ENCODE assay signal across 7 cellular contexts in the genomic region with DNA sequence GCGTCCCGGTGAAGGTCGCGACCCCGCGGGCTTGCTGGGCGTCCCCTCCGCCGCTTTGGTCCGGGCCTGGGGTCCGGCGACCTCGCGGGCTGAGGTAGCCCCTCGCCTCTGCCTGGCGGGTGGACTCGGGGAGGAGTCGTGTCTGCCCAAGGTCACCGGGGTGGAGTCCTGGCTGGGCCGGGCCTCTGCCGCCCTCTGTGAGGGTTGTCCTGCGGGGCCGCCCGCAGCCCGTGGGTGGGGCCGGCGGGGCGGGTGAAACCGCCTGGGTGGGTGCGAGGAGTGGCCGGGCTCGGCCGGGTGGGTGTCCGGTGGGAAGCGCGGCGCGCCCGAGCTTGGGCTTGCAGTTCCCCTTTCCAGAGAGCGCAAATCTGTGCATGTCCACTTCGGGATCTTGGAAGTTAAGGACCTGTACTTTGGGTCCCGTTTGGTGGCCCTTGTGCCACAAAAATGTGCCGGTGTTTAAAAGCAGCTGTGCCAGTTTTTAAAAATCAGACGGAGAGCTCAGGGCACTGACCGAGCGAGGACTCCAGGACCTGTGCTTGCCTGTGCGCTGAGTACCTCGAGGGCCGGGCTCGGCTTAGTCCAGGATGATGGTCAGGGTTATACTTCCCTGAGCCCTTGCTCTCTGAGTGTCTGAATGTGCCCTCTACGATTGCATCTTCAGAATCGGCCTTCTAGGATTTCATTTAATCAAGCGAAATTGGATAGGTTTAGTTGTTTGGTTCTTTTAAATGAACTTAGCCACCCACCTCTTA.
A peak's percentile ranks its signal among the peaks of the same experiment; 100 is the strongest.
DNase-seq lines count a peak whose midpoint lies in the region; ATAC-seq and TF ChIP-seq lines count a peak whose summit lies in the region.
"Not testable (repeated sequence)": the region's sequence is repeated elsewhere in the genome, so short reads cannot be mapped to it uniquely, and the experiment has no call there.

No MANE protein-coding gene starts in this region.

- not testable (repeated sequence) for H3K9me3 Mint-ChIP-seq in H9; T-helper 2 cell treated with Interferon-gamma antibody and Interleukin-4, amounts not matched to agents 5 μg/mL and 100 μg/mL, for 36 hours

- H3K4ac ChIP-seq in H9 (ENCODE audit: low read depth, low read length): not testable (repeated sequence)

- intact Hi-C loops in breast epithelium (cut with DNase I; ENCODE audit: low total_unique reads): not testable (repeated sequence)

- H3K27me3 Mint-ChIP-seq in H9 (ENCODE audit: low read depth); T-helper 2 cell treated with Interferon-gamma antibody and Interleukin-4, amounts not matched to agents 5 μg/mL and 100 μg/mL, for 36 hours (ENCODE audit: low read depth): not testable (repeated sequence)

- H3T11ph ChIP-seq in H9 (ENCODE audit: low read length): not testable (repeated sequence)

- no CpG with 5 or more reads among the region's 53 CpGs for WGBS in H9 (ENCODE audit: extremely low coverage, insufficient read length, low lambda C conversion rate)

- H3K23ac ChIP-seq in H9 (ENCODE audit: insufficient read length, low read depth, low read length): not testable (repeated sequence)

- not testable (repeated sequence) for H3K79me2 ChIP-seq in H9 (ENCODE audit: insufficient read depth, low read length); parathyroid adenoma

- ATAC-seq in GM18867 (IDR thresholded peaks at IDR 0.05; ENCODE audit: unreplicated experiment) (peak; percentile 35), HG03442 (IDR thresholded peaks at IDR 0.05; ENCODE audit: unreplicated experiment) (peak; percentile 37)

- H3K18ac ChIP-seq in H9 (ENCODE audit: insufficient read length, low read depth, low read length): not testable (repeated sequence)

- not testable (repeated sequence) for H3K23me2 ChIP-seq in H9 (ENCODE audit: insufficient read length, low read depth, low read length, poor library complexity, severe bottlenecking)

- H3K4me3 Mint-ChIP-seq in H9: peak overlapping the region; percentile 26 to 27; a peak in 1 of 5 replicates
- H3K4me3 Mint-ChIP-seq in T-helper 2 cell treated with Interferon-gamma antibody and Interleukin-4, amounts not matched to agents 5 μg/mL and 100 μg/mL, for 36 hours: peak overlapping the region; percentile 76

- not testable (repeated sequence) for H2BK5ac ChIP-seq in H9 (ENCODE audit: insufficient read length, low read length)

- not testable (repeated sequence) for H3K9me3 ChIP-seq in H9 (ENCODE audit: control insufficient read depth, low read depth, low read length); breast epithelium; iPS-15b (ENCODE audit: control insufficient read depth, insufficient read depth, low read length); parathyroid adenoma (ENCODE audit: control insufficient read depth, low read length)

- H3K27ac ChIP-seq in H9 (ENCODE audit: insufficient read length, low read depth, low read length): not testable (repeated sequence)
- H3K27ac ChIP-seq in breast epithelium (peak overlapping the region in 1 of 2 donors; percentile 96), parathyroid adenoma (peak overlapping the region; percentile 74)

- not testable (repeated sequence) for H2BK15ac ChIP-seq in H9 (ENCODE audit: low read depth, low read length)

- H4K91ac ChIP-seq in H9 (ENCODE audit: insufficient read length, low read depth, low read length): not testable (repeated sequence)

- H4K8ac ChIP-seq in H9 (replicated peaks; ENCODE audit: insufficient read length, low read depth, low read length): not testable (repeated sequence)

- H3K27me3 ChIP-seq in H9 (ENCODE audit: insufficient read depth, low read length); breast epithelium; iPS-15b (ENCODE audit: control insufficient read depth, insufficient read depth, low read length); parathyroid adenoma (ENCODE audit: control insufficient read depth, insufficient read depth, low read length): not testable (repeated sequence)

- H3K36me3 Mint-ChIP-seq in H9 (ENCODE audit: insufficient read depth in 1 of 3, low read depth in 3 of 3); T-helper 2 cell treated with Interferon-gamma antibody and Interleukin-4, amounts not matched to agents 5 μg/mL and 100 μg/mL, for 36 hours (ENCODE audit: low read depth): not testable (repeated sequence)

- not testable (repeated sequence) for H3K79me1 ChIP-seq in H9 (ENCODE audit: insufficient read depth, low read depth, low read length, poor library complexity, severe bottlenecking)

- H3K4me2 ChIP-seq in H9 (ENCODE audit: insufficient read depth, insufficient read length, low read length); parathyroid adenoma (ENCODE audit: low read length): not testable (repeated sequence)

- not testable (repeated sequence) for DNase-seq in H9; T-helper 2 cell treated with Interferon-gamma antibody and Interleukin-4, amounts not matched to agents 5 μg/mL and 100 μg/mL, for 36 hours (ENCODE audit: low spot score); breast epithelium (ENCODE audit: low spot score in 2 of 2)

- H2BK12ac ChIP-seq in H9 (ENCODE audit: insufficient read length, low read depth, low read length): not testable (repeated sequence)

- not testable (repeated sequence) for H3K9ac ChIP-seq in H9 (ENCODE audit: extremely low read depth, insufficient read length, low read length); iPS-15b (ENCODE audit: low read depth, low read length); parathyroid adenoma

- not testable (repeated sequence) for H3K14ac ChIP-seq in H9 (ENCODE audit: insufficient read depth, low read length)

- not testable (repeated sequence) for H3K56ac ChIP-seq in H9 (ENCODE audit: insufficient read length, low read depth, low read length)

- H3K27ac Mint-ChIP-seq in H9; T-helper 2 cell treated with Interferon-gamma antibody and Interleukin-4, amounts not matched to agents 5 μg/mL and 100 μg/mL, for 36 hours: not testable (repeated sequence)

- H3K4me3 ChIP-seq in breast epithelium: peak overlapping the region; percentile 57 to 97 (median 58)
- H3K4me3 ChIP-seq in iPS-15b (ENCODE audit: low read depth, low read length): peak overlapping the region; percentile 39
- H3K4me3 ChIP-seq in parathyroid adenoma (ENCODE audit: low read depth, low read length): not testable (repeated sequence)

- not testable (repeated sequence) for H4K20me1 ChIP-seq in H9 (ENCODE audit: control insufficient read depth, insufficient read depth, insufficient read length)

- H2AK5ac ChIP-seq in H9 (ENCODE audit: insufficient read length, low read length): not testable (repeated sequence)

- not testable (repeated sequence) for H2AFZ ChIP-seq in H9 (ENCODE audit: low read length); parathyroid adenoma

- H2BK120ac ChIP-seq in H9 (ENCODE audit: low read depth, low read length, poor library complexity, severe bottlenecking): not testable (repeated sequence)

- not testable (repeated sequence) for H3K36me3 ChIP-seq in breast epithelium; iPS-15b (ENCODE audit: control insufficient read depth, insufficient read depth, low read length); parathyroid adenoma (ENCODE audit: control insufficient read depth, insufficient read depth, low read length)

- TF ChIP-seq POLR2A in breast epithelium (IDR thresholded peaks at IDR 0.05): not testable (repeated sequence)

- H3K4me1 Mint-ChIP-seq in H9: not testable (repeated sequence)
- peaks cover 11% of the 10 kb centered on the region for H3K4me1 Mint-ChIP-seq in T-helper 2 cell treated with Interferon-gamma antibody and Interleukin-4, amounts not matched to agents 5 μg/mL and 100 μg/mL, for 36 hours (ENCODE audit: low read depth)

- H3K4me1 ChIP-seq in H9 (ENCODE audit: insufficient read depth, low read length); breast epithelium; iPS-15b (ENCODE audit: control insufficient read depth, insufficient read depth, low read length); parathyroid adenoma: not testable (repeated sequence)

- not testable (repeated sequence) for H2BK20ac ChIP-seq in H9 (ENCODE audit: low read depth, low read length, poor library complexity, severe bottlenecking)

- not testable (repeated sequence) for TF ChIP-seq CTCF in H9 (conservative IDR thresholded peaks at IDR 0.05); breast epithelium (IDR thresholded peaks at IDR 0.05); parathyroid adenoma (IDR thresholded peaks at IDR 0.05)

- H4K5ac ChIP-seq in H9 (ENCODE audit: insufficient read length, low read depth, low read length): not testable (repeated sequence)
